In genomic region chr7:136102881-136103280, GRCh38 we compare ENCODE assay signal across 16 cellular contexts.
"Had no signal": no experiment of that assay in that cellular context is flagged by ENCODE, and none has a peak within 500 bp of the region (broad histone marks: within the 10 kb centered on the region; RNA-seq: fewer than 3 reads in every experiment).

No MANE protein-coding gene starts in this region.

- H3K4me3 ChIP-seq: ascending aorta, cardiac muscle cell, heart right ventricle, mucosa of descending colon, tibial artery had no signal

- DNase-seq: activated CD8-positive, alpha-beta memory T cell treated with anti-CD3 and anti-CD28 coated beads, Interleukin-2, amount 50 U/mL, for 48 hours; activated CD8-positive, alpha-beta T cell treated with anti-CD3 and anti-CD28 coated beads for 36 hours; activated naive CD4-positive, alpha-beta T cell; foreskin melanocyte; heart right ventricle; mammary epithelial cell; mucosa of descending colon; stimulated activated CD4-positive, alpha-beta T cell treated with anti-CD3 and anti-CD28 coated beads, Interleukin-2, amount 100 ng/mL, for 48 hours; T-cell; tibial artery had no signal

- H3K4me1 Mint-ChIP-seq: T-cell had no signal

- H3K27me3 Mint-ChIP-seq: activated CD8-positive, alpha-beta T cell treated with anti-CD3 and anti-CD28 coated beads for 36 hours; natural killer cell treated with Interleukin-12 subunit alpha and Interleukin-12 subunit beta and Interleukin-15 and Interleukin-18, amount 100 ng/mL, for 72 hours; T-cell had no signal

- H3K27ac Mint-ChIP-seq: activated CD8-positive, alpha-beta T cell treated with anti-CD3 and anti-CD28 coated beads for 36 hours; natural killer cell treated with Interleukin-12 subunit alpha and Interleukin-12 subunit beta and Interleukin-15 and Interleukin-18, amount 100 ng/mL, for 72 hours; T-cell had no signal

- H3K36me3 ChIP-seq: ascending aorta, cardiac muscle cell, heart right ventricle, tibial artery had no signal

- H3K27ac ChIP-seq: ascending aorta, cardiac muscle cell, heart right ventricle, tibial artery, VCaP had no signal

- ATAC-seq: activated CD8-positive, alpha-beta T cell treated with anti-CD3 and anti-CD28 coated beads for 36 hours; heart right ventricle; left lobe of liver; mucosa of descending colon; sciatic nerve; T-cell had no signal

- H3K4me3 Mint-ChIP-seq: activated CD8-positive, alpha-beta T cell treated with anti-CD3 and anti-CD28 coated beads for 36 hours; natural killer cell treated with Interleukin-12 subunit alpha and Interleukin-12 subunit beta and Interleukin-15 and Interleukin-18, amount 100 ng/mL, for 72 hours; T-cell had no signal

- H3K27me3 ChIP-seq: ascending aorta, cardiac muscle cell, heart right ventricle, tibial artery had no signal

- H3K9me3 ChIP-seq: ascending aorta, mucosa of descending colon had no signal

- H3K4me1 ChIP-seq: ascending aorta, heart right ventricle, tibial artery had no signal
